24 cellular contexts compared by ENCODE assay signal in the genomic region with DNA sequence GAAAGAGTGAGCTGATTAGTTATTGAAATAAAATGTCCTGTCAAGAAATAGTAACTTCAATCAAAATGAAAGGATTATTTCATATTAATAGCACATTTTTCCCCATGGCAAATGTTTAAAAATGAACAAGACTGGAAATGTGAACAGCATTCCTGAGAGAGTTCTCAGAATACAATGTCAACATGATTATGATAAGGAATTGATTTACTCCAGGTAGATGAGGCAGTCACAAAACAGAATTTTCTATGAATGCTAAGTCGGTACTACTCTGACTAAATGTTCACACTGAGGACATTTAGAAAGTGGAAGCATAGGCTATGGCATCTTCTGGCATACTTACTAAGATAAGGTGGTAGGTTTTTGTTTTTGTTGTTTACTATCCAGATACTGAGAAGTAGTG. TPM values are rescaled to one million over a fixed set of nuclear protein-coding genes. Genes with fewer than 3 reads are reported as not detected.
DNase-seq lines count a peak whose midpoint lies in the region; ATAC-seq, FAIRE-seq and TF ChIP-seq lines count a peak whose summit lies in the region.
"Had no signal": no experiment of that assay in that cellular context is flagged by ENCODE, and none has a peak within 500 bp of the region (broad histone marks: within the 10 kb centered on the region; RNA-seq: fewer than 3 reads in every experiment).

No MANE protein-coding gene starts in this region.

- H3K4me3 ChIP-seq in PC-3 (ENCODE audit: low read length), result no peak overlapping the region
- H3K4me3 ChIP-seq in pancreas, result no peak overlapping the region
- H3K4me3 ChIP-seq: A549; BLaER1 treated with 17β-estradiol and CSF1 and Interleukin-3, amounts not matched to agents 10 nM and 100 nM had no signal

- H2AFZ ChIP-seq in PC-3 (ENCODE audit: low read length), result no peak overlapping the region

- H4K20me1 ChIP-seq in PC-3 (ENCODE audit: low read length), result no peaks in the 10 kb centered on the region
- H4K20me1 ChIP-seq: BLaER1 treated with 17β-estradiol and CSF1 and Interleukin-3, amounts not matched to agents 10 nM and 100 nM had no signal

- H3K9me3 ChIP-seq in PC-3 (ENCODE audit: low read length) (no peaks in the 10 kb centered on the region), pancreas (no peaks in the 10 kb centered on the region)
- H3K9me3 ChIP-seq: A549, Caco-2 had no signal

- H3K9ac ChIP-seq in PC-3 (ENCODE audit: low read length), result no peak overlapping the region
- H3K9ac ChIP-seq: BLaER1 treated with 17β-estradiol and CSF1 and Interleukin-3, amounts not matched to agents 10 nM and 100 nM had no signal

- H3K4me1 Mint-ChIP-seq in endothelial cell (ENCODE audit: unreplicated experiment), result peaks cover 36% of the 10 kb centered on the region

- ATAC-seq in PC-3 (peak; percentile 49; the same call in 1 of the 2 replicates), SK-N-SH treated with all-trans-retinoic acid at 6 μM for 48 hours (no peak), pancreas (peak in 3 of 4 donors; percentile 54 to 79 (median 70)), HG03432 (IDR thresholded peaks at IDR 0.05; ENCODE audit: unreplicated experiment) (no peak)
- ATAC-seq: A549; CD8-positive, alpha-beta T cell had no signal

- H3K9me3 Mint-ChIP-seq in endothelial cell (ENCODE audit: unreplicated experiment), result no peaks in the 10 kb centered on the region
- H3K9me3 Mint-ChIP-seq: CD4-positive, alpha-beta T cell; CD8-positive, alpha-beta T cell had no signal

- H3K36me3 ChIP-seq in PC-3 (ENCODE audit: low read depth, low read length) (no peaks in the 10 kb centered on the region), pancreas (no peaks in the 10 kb centered on the region)
- H3K36me3 ChIP-seq: BLaER1 treated with 17β-estradiol and CSF1 and Interleukin-3, amounts not matched to agents 10 nM and 100 nM had no signal

- H3K9me2 ChIP-seq in PC-3 (replicated peaks; ENCODE audit: low read length), result no peaks in the 10 kb centered on the region

- CTCF ChIA-PET in PC-3 (lab: Charles Lee), result no interaction called here

- no peaks in the 10 kb centered on the region for H3K36me3 Mint-ChIP-seq in endothelial cell (ENCODE audit: low read depth, unreplicated experiment)
- H3K36me3 Mint-ChIP-seq: CD8-positive, alpha-beta T cell had no signal

- intact Hi-C loops in PC-3 (cut with micrococcal nuclease) (no loop called here), pancreas (cut with DNase I) (no loop called here)

- H3K27ac Mint-ChIP-seq in endothelial cell (ENCODE audit: unreplicated experiment), result peak overlapping the region; percentile 70
- H3K27ac Mint-ChIP-seq: B cell; CD4-positive, alpha-beta T cell; CD8-positive, alpha-beta T cell had no signal

- BruUV-seq in PC-3 (replicated peaks; lab: Mats Ljungman, UMichigan), result no TSS peak

- no peaks in the 10 kb centered on the region for H3K79me2 ChIP-seq in PC-3 (ENCODE audit: low read length)

- DNase-seq in PC-3 (no peak), endothelial cell (ENCODE audit: low spot score) (no peak), pancreas (no peak), HT-29 (ENCODE audit: low spot score) (no peak), nucleus accumbens (lab: John Stamatoyannopoulos, UW) (no peak), NCI-H1048 (lab: John Stamatoyannopoulos, UW) (no peak)
- DNase-seq: AML-193; Caco-2; Calu3; CD4-positive, alpha-beta T cell; CD8-positive, alpha-beta T cell; DMS79 treated with DMSO at 0.1 percent for 48 hours; GF-D8 had no signal

- no peaks in the 10 kb centered on the region for H3F3A ChIP-seq in PC-3 (ENCODE audit: low read length, unreplicated experiment)

- POLR2A ChIA-PET in PC-3 (lab: Charles Lee; ENCODE audit: unreplicated experiment), result no interaction called here

- H3K4me2 ChIP-seq in PC-3 (ENCODE audit: low read length), result no peak overlapping the region
- H3K4me2 ChIP-seq: A549; BLaER1 treated with 17β-estradiol and CSF1 and Interleukin-3, amounts not matched to agents 10 nM and 100 nM had no signal

- H3K27me3 Mint-ChIP-seq in endothelial cell (ENCODE audit: unreplicated experiment), result no peaks in the 10 kb centered on the region
- H3K27me3 Mint-ChIP-seq: B cell; CD4-positive, alpha-beta T cell had no signal

- no peak for FAIRE-seq in pancreas (lab: Jason Lieb, UNC)
- FAIRE-seq: A549, D721Med, G401.6, GM12891, GM19239 had no signal

- 7 to 23% methylated on average over 1 of the region's 1 CpG for WGBS in pancreas, 2 donors

- TF ChIP-seq CTCF in PC-3 (conservative IDR thresholded peaks at IDR 0.05; ENCODE audit: low read depth, low read length), result no peak
- no peak for TF ChIP-seq CTCF in endothelial cell (IDR thresholded peaks at IDR 0.05; ENCODE audit: unreplicated experiment)
- no peak for TF ChIP-seq CTCF in pancreas (IDR thresholded peaks at IDR 0.05)

- H3K4me3 Mint-ChIP-seq in endothelial cell (ENCODE audit: unreplicated experiment), result no peak overlapping the region
- H3K4me3 Mint-ChIP-seq: B cell; CD4-positive, alpha-beta T cell; CD8-positive, alpha-beta T cell had no signal

- H3K27ac ChIP-seq in PC-3 (ENCODE audit: low read length) (no peak overlapping the region), pancreas (no peak overlapping the region)
- H3K27ac ChIP-seq: 22Rv1; A549; BLaER1 treated with 17β-estradiol and CSF1 and Interleukin-3, amounts not matched to agents 10 nM and 100 nM; C4-2B had no signal

- H3K4me1 ChIP-seq in PC-3 (ENCODE audit: insufficient read depth, low read length) (peaks cover 10% of the 10 kb centered on the region), pancreas (peaks cover 0 to 7% (median 0%) of the 10 kb centered on the region in 3 donors)
- H3K4me1 ChIP-seq: A549, Caco-2 had no signal

- H3K27me3 ChIP-seq in PC-3 (ENCODE audit: low read length), result no peaks in the 10 kb centered on the region
- no peaks in the 10 kb centered on the region for H3K27me3 ChIP-seq in pancreas
- H3K27me3 ChIP-seq: BLaER1 treated with 17β-estradiol and CSF1 and Interleukin-3, amounts not matched to agents 10 nM and 100 nM had no signal

TF ChIP-seq in SK-N-SH treated with all-trans-retinoic acid at 6 μM for 48 hours, 23 proteins besides CTCF, POLR2A, EP300 and RAD21:
- TF ChIP-seq RARB (CRISPR knock-in tag; IDR thresholded peaks at IDR 0.05), result no peak
- TF ChIP-seq, protein P1, sequence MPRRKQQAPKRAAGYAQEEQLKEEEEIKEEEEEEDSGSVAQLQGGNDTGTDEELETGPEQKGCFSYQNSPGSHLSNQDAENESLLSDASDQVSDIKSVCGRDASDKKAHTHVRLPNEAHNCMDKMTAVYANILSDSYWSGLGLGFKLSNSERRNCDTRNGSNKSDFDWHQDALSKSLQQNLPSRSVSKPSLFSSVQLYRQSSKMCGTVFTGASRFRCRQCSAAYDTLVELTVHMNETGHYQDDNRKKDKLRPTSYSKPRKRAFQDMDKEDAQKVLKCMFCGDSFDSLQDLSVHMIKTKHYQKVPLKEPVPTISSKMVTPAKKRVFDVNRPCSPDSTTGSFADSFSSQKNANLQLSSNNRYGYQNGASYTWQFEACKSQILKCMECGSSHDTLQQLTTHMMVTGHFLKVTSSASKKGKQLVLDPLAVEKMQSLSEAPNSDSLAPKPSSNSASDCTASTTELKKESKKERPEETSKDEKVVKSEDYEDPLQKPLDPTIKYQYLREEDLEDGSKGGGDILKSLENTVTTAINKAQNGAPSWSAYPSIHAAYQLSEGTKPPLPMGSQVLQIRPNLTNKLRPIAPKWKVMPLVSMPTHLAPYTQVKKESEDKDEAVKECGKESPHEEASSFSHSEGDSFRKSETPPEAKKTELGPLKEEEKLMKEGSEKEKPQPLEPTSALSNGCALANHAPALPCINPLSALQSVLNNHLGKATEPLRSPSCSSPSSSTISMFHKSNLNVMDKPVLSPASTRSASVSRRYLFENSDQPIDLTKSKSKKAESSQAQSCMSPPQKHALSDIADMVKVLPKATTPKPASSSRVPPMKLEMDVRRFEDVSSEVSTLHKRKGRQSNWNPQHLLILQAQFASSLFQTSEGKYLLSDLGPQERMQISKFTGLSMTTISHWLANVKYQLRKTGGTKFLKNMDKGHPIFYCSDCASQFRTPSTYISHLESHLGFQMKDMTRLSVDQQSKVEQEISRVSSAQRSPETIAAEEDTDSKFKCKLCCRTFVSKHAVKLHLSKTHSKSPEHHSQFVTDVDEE (CRISPR knock-in tag; IDR thresholded peaks at IDR 0.05), result no peak
- TF ChIP-seq ARNTL (CRISPR knock-in tag; IDR thresholded peaks at IDR 0.05; ENCODE audit: borderline replicate concordance, low read depth), result no peak
- TF ChIP-seq ISL1 (CRISPR knock-in tag; IDR thresholded peaks at IDR 0.05), result peak; percentile 39; the same call in 1 of the 2 replicates
- no peak for TF ChIP-seq OSR1 (CRISPR knock-in tag; IDR thresholded peaks at IDR 0.05)

RNA-seq across cellular contexts. Expression of a gene that starts 19.4 kb away (rescaled TPM):
- total RNA-seq in PC-3 (2014; rRNA removed), result 102 and 103 TPM in 2 replicates
- 69.5 TPM for total RNA-seq in endothelial cell (ENCODE audit: unreplicated experiment)
- total RNA-seq in pancreas, result 10 to 100 TPM; 25.1 to 41.4 (median 34.0) TPM
- 10 to 100 TPM; 15.5 to 41.8 TPM for polyA plus RNA-seq in pancreas
- total RNA-seq in HT-29 (2014; rRNA removed; shearing (Covaris generic)), result 40.7 and 48.3 TPM in 2 replicates

RNA-seq across cellular contexts. Expression of a gene that starts 43.1 kb away (rescaled TPM):
- 11.4 and 12.6 TPM in 2 replicates for total RNA-seq in PC-3 (2014; rRNA removed)
- total RNA-seq in endothelial cell (ENCODE audit: unreplicated experiment), result 49.4 TPM
- total RNA-seq in pancreas, result 10 to 100 TPM in 3 of 6 donors, 1 to 10 TPM in 3; 5.9 to 15.6 (median 9.4) TPM
- polyA plus RNA-seq in pancreas, result 10 to 100 TPM in 1 of 2 donors, 1 to 10 TPM in 1; 3.6 to 15.3 TPM
- total RNA-seq in HT-29 (2014; rRNA removed; shearing (Covaris generic)), result 1.2 and 3.8 TPM in 2 replicates

Comparison
In these comparisons a context has a peak if more than half of its experiments do, and no peak if none do; other contexts are left out.
1. ATAC-seq: peak in PC-3 (single experiment) and pancreas (3 of 4); none in SK-N-SH treated with all-trans-retinoic acid at 6 μM for 48 hours (single experiment) and HG03432 (single experiment).